ENCODE assay signal across 13 cellular contexts in the genomic region with DNA sequence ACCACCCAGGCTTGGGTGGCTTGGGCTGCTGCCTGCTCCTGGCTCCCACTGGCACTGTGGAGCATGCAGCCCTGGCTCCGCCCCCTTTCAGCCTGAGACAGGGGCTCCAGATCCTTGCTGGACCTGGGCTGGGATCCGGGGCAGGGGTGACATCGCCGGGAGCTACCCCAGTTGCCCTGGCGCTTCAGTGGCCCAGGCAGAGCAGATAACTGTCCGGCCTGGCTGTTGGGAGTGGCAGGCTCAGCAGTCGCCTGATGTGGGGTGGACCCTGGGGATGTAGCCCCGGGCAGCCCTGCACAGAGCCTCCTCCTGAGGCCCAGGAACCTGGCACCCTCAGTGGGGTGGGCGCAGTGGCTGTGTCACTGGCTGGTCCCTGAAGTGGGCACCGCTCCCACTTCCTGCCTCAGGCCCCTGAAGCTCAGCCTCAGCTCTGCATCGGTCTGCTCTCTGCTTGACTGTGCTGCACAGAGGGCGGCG. TPM values are rescaled to one million over a fixed set of nuclear protein-coding genes. Genes with fewer than 3 reads are reported as not detected.
DNase-seq lines count a peak whose midpoint lies in the region; ATAC-seq and TF ChIP-seq lines count a peak whose summit lies in the region.
"Had no signal": no experiment of that assay in that cellular context is flagged by ENCODE, and none has a peak within 500 bp of the region (broad histone marks: within the 10 kb centered on the region; RNA-seq: fewer than 3 reads in every experiment).

No MANE protein-coding gene starts in this region.

- no peaks in the 10 kb centered on the region for H3K9me3 ChIP-seq in upper lobe of left lung

- H3K4me1 Mint-ChIP-seq in activated naive CD8-positive, alpha-beta T cell treated with anti-CD3 and anti-CD28 coated beads, Interleukin-2, amount 50 U/mL, for 24 hours: peaks cover 34% of the 10 kb centered on the region
- H3K4me1 Mint-ChIP-seq in activated naive CD8-positive, alpha-beta T cell treated with anti-CD3 and anti-CD28 coated beads for 36 hours: peaks cover 42% of the 10 kb centered on the region

- no peaks in the 10 kb centered on the region for H3K36me3 ChIP-seq in upper lobe of left lung

- no peak for TF ChIP-seq EP300 in upper lobe of left lung (IDR thresholded peaks at IDR 0.05)

- no peak for TF ChIP-seq CTCF in upper lobe of left lung (IDR thresholded peaks at IDR 0.05)

- no peak overlapping the region for H3K4me3 ChIP-seq in upper lobe of left lung

- H3K4me3 Mint-ChIP-seq in activated naive CD8-positive, alpha-beta T cell treated with anti-CD3 and anti-CD28 coated beads, Interleukin-2, amount 50 U/mL, for 24 hours: no peak overlapping the region
- no peak overlapping the region for H3K4me3 Mint-ChIP-seq in activated naive CD8-positive, alpha-beta T cell treated with anti-CD3 and anti-CD28 coated beads for 36 hours

- no peaks in the 10 kb centered on the region for H3K4me1 ChIP-seq in upper lobe of left lung

- ATAC-seq in activated naive CD8-positive, alpha-beta T cell treated with anti-CD3 and anti-CD28 coated beads, Interleukin-2, amount 50 U/mL, for 24 hours: peak; percentile 20
- ATAC-seq in HG02981 (IDR thresholded peaks at IDR 0.05; ENCODE audit: unreplicated experiment): peak; percentile 39
- ATAC-seq in upper lobe of left lung (ENCODE audit: low FRiP score in 2 of 2): peak; percentile 26 to 51
- ATAC-seq in HG03039 (IDR thresholded peaks at IDR 0.05; ENCODE audit: unreplicated experiment): no peak

- TF ChIP-seq POLR2A in upper lobe of left lung (IDR thresholded peaks at IDR 0.05): no peak

- H3K27ac Mint-ChIP-seq in activated naive CD8-positive, alpha-beta T cell treated with anti-CD3 and anti-CD28 coated beads, Interleukin-2, amount 50 U/mL, for 24 hours: no peak overlapping the region
- H3K27ac Mint-ChIP-seq in activated naive CD8-positive, alpha-beta T cell treated with anti-CD3 and anti-CD28 coated beads for 36 hours: no peak overlapping the region

- DNase-seq in activated naive CD8-positive, alpha-beta T cell treated with anti-CD3 and anti-CD28 coated beads, Interleukin-2, amount 50 U/mL, for 24 hours: no peak
- no peak for DNase-seq in activated naive CD8-positive, alpha-beta T cell treated with anti-CD3 and anti-CD28 coated beads for 36 hours
- DNase-seq in upper lobe of left lung (peak in 1 of 2 donors; percentile 53), COR-L47 (lab: John Stamatoyannopoulos, UW) (no peak), AG08396 (ENCODE audit: low spot score) (no peak)
- DNase-seq: IMR-90; left cardiac atrium; NCI-H2171; stimulated activated CD4-positive, alpha-beta T cell treated with anti-CD3 and anti-CD28 coated beads, Interleukin-4, amount 100 ng/mL, for 4 hours had no signal

- H3K27me3 Mint-ChIP-seq in activated naive CD8-positive, alpha-beta T cell treated with anti-CD3 and anti-CD28 coated beads, Interleukin-2, amount 50 U/mL, for 24 hours: no peaks in the 10 kb centered on the region
- H3K27me3 Mint-ChIP-seq in activated naive CD8-positive, alpha-beta T cell treated with anti-CD3 and anti-CD28 coated beads for 36 hours: no peaks in the 10 kb centered on the region

- H3K27ac ChIP-seq in cingulate gyrus (ENCODE audit: low read depth, low read length) (peak overlapping the region; percentile 11), upper lobe of left lung (no peak overlapping the region)
- H3K27ac ChIP-seq: parathyroid adenoma had no signal

- H3K36me3 Mint-ChIP-seq in activated naive CD8-positive, alpha-beta T cell treated with anti-CD3 and anti-CD28 coated beads, Interleukin-2, amount 50 U/mL, for 24 hours (ENCODE audit: low read depth): peaks cover 34% of the 10 kb centered on the region
- peaks cover 34% of the 10 kb centered on the region for H3K36me3 Mint-ChIP-seq in activated naive CD8-positive, alpha-beta T cell treated with anti-CD3 and anti-CD28 coated beads for 36 hours

- H3K9me3 Mint-ChIP-seq in activated naive CD8-positive, alpha-beta T cell treated with anti-CD3 and anti-CD28 coated beads, Interleukin-2, amount 50 U/mL, for 24 hours: no peaks in the 10 kb centered on the region
- H3K9me3 Mint-ChIP-seq in activated naive CD8-positive, alpha-beta T cell treated with anti-CD3 and anti-CD28 coated beads for 36 hours: peaks cover 1% of the 10 kb centered on the region

- 90 to 98% methylated on average over 3 to 10 of the region's 13 CpGs for WGBS in upper lobe of left lung, 2 donors

- H3K27me3 ChIP-seq in upper lobe of left lung: no peaks in the 10 kb centered on the region

RNA-seq across cellular contexts. Expression of a gene that starts 57.9 kb away (rescaled TPM):
- total RNA-seq in activated naive CD8-positive, alpha-beta T cell treated with anti-CD3 and anti-CD28 coated beads for 36 hours: 10 to 100 TPM; 58.6 to 65.6 TPM
- 10 to 100 TPM; 17.3 to 38.8 (median 29.1) TPM for total RNA-seq in upper lobe of left lung
